Comparison of ENCODE assay signal across 8 cellular contexts in genomic region chr3:16174389-16174788, GRCh38. TPM values are rescaled to one million over a fixed set of nuclear protein-coding genes. Genes with fewer than 3 reads are reported as not detected.
DNase-seq lines count a peak whose midpoint lies in the region; ATAC-seq and TF ChIP-seq lines count a peak whose summit lies in the region.

Gene GALNT15 (plus strand): TSS chr3:16174680. CDS start chr3:16175152, 472 bp downstream.

- TF ChIP-seq CTCF in psoas muscle (IDR thresholded peaks at IDR 0.05), result no peak

- peak; percentile 4 for DNase-seq in DMS79 (lab: John Stamatoyannopoulos, UW)
- DNase-seq in amygdala (lab: John Stamatoyannopoulos, UW), result peak; percentile 18 to 95 (median 78)
- peak; percentile 93 for DNase-seq in Right ventricle myocardium superior
- DNase-seq in psoas muscle, result peak; percentile 95 to 98
- no peak for DNase-seq in NCI-H2029 treated with DMSO at 0.1 percent for 48 hours (lab: John Stamatoyannopoulos, UW)
- DNase-seq in NCI-H2196 treated with DMSO at 0.1 percent for 48 hours (lab: John Stamatoyannopoulos, UW; ENCODE audit: unreplicated experiment), result no peak
- no peak for DNase-seq in HEK293T (ENCODE audit: extremely low spot score)

- H3K4me1 ChIP-seq in psoas muscle, result peaks cover 51% of the 10 kb centered on the region

- H3K27ac ChIP-seq in psoas muscle, result peak within 1 kb of the TSS; percentile 83

- H3K4me3 ChIP-seq in psoas muscle, result peak within 1 kb of the TSS; percentile 55

- no peaks in the 10 kb centered on the region for H3K27me3 ChIP-seq in psoas muscle (ENCODE audit: insufficient read depth in 3 of 3, low read length in 2 of 3)

- CTCF ChIA-PET in HEK293T (lab: Yijun Ruan, JAX), result interaction anchor here (1.6 kb wide), 1 partner anchor 114 kb away, joined by 4 read pairs; no protein-coding TSS in a partner anchor

- H3K9me3 ChIP-seq in psoas muscle, result no peaks in the 10 kb centered on the region

- 2 to 7% (median 6%) methylated on average over 8 of the region's 8 CpGs for WGBS in psoas muscle, 3 donors

- POLR2A ChIA-PET in HEK293T (lab: Yijun Ruan, JAX), result no interaction called here

- no peaks in the 10 kb centered on the region for H3K36me3 ChIP-seq in psoas muscle (ENCODE audit: insufficient read depth in 1 of 2, low read depth in 1 of 2)

- intact Hi-C loops in Right ventricle myocardium superior (cut with DNase I) (loop anchor here (5.0 kb wide), 1 partner anchor 107 kb away; no protein-coding TSS in a partner anchor), psoas muscle (cut with DNase I) (loop anchor here in 1 of 2 donors (2.0 kb wide), 1 partner anchor 24 kb away; no protein-coding TSS in a partner anchor)

- ATAC-seq in Right ventricle myocardium superior (ENCODE audit: poor library complexity), result peak; percentile 93
- peak; percentile 94 to 96 (median 96) for ATAC-seq in psoas muscle
- ATAC-seq in GM21576 (IDR thresholded peaks at IDR 0.05; ENCODE audit: unreplicated experiment), result no peak

TF ChIP-seq in HEK293T, 16 proteins besides CTCF, POLR2A, EP300 and RAD21:
- TF ChIP-seq PKNOX1 (IDR thresholded peaks at IDR 0.05) (no peak), ELF4 (IDR thresholded peaks at IDR 0.05) (no peak), SP1 (IDR thresholded peaks at IDR 0.05) (no peak)
TF ChIP-seq in HEK293T: peak in this region for 0.

RNA-seq across cellular contexts. Expression of gene GALNT15, which starts in this region (rescaled TPM):
- total RNA-seq in Right ventricle myocardium superior (7.2 TPM), psoas muscle (10 to 100 TPM in 3 of 4 donors, 1 to 10 TPM in 1; 5.5 to 50.6 (median 24.1) TPM)
- polyA plus RNA-seq in psoas muscle, result 10 to 100 TPM; 16.2 to 29.6 (median 25.8) TPM

Comparison
In these comparisons a context has a peak if more than half of its experiments do, and no peak if none do; other contexts are left out.
1. DNase-seq: peak in DMS79 (single experiment), amygdala (56 of 56), Right ventricle myocardium superior (single experiment) and psoas muscle (2 of 2); none in NCI-H2029 treated with DMSO at 0.1 percent for 48 hours (single experiment), NCI-H2196 treated with DMSO at 0.1 percent for 48 hours (single experiment) and HEK293T (single experiment).